ENCODE assay signal across 8 cellular contexts in the genomic region with DNA sequence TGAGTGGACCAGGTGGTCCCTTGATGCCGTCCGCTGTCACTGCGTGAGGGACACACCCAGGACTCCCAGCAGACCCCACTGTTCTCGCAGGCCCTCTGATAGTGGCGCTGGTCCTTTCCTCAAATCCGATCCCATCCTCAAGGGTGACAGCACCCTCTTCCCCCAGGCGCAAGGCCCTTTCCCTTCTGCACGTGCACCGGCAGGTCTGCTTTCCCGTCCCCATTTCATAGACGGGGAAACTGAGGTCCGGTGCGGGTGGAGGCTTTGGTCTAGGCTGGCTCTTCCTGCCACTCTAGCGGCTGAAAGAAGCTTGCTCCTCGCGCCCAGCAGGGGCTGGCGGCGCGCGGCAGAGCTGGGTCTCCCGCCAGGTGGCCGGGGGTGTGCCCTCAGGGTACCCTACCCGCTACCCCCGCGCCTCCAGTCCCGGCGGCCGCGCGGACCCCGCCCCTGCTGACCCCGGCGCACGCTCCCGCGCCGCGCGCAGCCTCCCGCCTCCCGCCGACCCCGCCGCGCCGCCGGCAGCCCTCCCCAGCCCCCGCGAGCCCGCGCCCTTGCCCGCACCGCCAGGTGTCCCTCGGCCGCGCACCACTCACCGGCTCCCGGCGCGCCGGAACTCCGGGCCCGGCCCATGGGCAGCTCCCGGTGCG. TPM values are rescaled to one million over a fixed set of nuclear protein-coding genes. Genes with fewer than 3 reads are reported as not detected.
DNase-seq lines count a peak whose midpoint lies in the region; ATAC-seq and TF ChIP-seq lines count a peak whose summit lies in the region.

No MANE protein-coding gene starts in this region.

- no peak for TF ChIP-seq POLR2A in tibial nerve (IDR thresholded peaks at IDR 0.05)

- WGBS in tibial nerve, 2 donors = 6 to 18% methylated on average over 13 to 14 of the region's 65 CpGs

- H3K27ac ChIP-seq in tibial nerve = peak overlapping the region; percentile 20 to 86 (median 65)

- H3K4me3 Mint-ChIP-seq in IgD-negative memory B cell = peak overlapping the region in 3 of 4 donors; percentile 30 to 81 (median 76)

- H3K4me1 ChIP-seq in tibial nerve = peaks cover 0 to 12% (median 3%) of the 10 kb centered on the region in 4 donors

- H3K36me3 ChIP-seq in tibial nerve = no peaks in the 10 kb centered on the region

- peak; percentile 18 for TF ChIP-seq CTCF in astrocyte of the spinal cord (IDR thresholded peaks at IDR 0.05; ENCODE audit: low read depth, low read length)
- TF ChIP-seq CTCF in tibial nerve (IDR thresholded peaks at IDR 0.05) = peak in 1 of 5 experiments; percentile 8

- ATAC-seq in GM18498 (IDR thresholded peaks at IDR 0.05; ENCODE audit: unreplicated experiment) = peak; percentile 29
- no peak for ATAC-seq in GM21528 (IDR thresholded peaks at IDR 0.05; ENCODE audit: low FRiP score, unreplicated experiment)

- no peaks in the 10 kb centered on the region for H3K9me3 Mint-ChIP-seq in IgD-negative memory B cell

- TF ChIP-seq EP300 in tibial nerve (IDR thresholded peaks at IDR 0.05) = no peak

- DNase-seq in ACHN (peak; percentile 24), astrocyte of the spinal cord (ENCODE audit: low read depth, low spot score) (no peak), left kidney (ENCODE audit: low read depth, low spot score) (peak; percentile 72), tibial nerve (ENCODE audit: low spot score in 2 of 2) (no peak)
- no peak for DNase-seq in activated effector memory CD4-positive, alpha-beta T cell treated with anti-CD3 and anti-CD28 coated beads, Interleukin-2, amount 50 U/mL, for 16 hours

- H3K27ac Mint-ChIP-seq in IgD-negative memory B cell = no peak overlapping the region

- H3K4me1 Mint-ChIP-seq in IgD-negative memory B cell = peaks cover 5 to 8% (median 7%) of the 10 kb centered on the region in 3 donors

- H3K4me3 ChIP-seq in astrocyte of the spinal cord (ENCODE audit: low read depth, low read length) (peak overlapping the region; percentile 27), tibial nerve (peak overlapping the region; percentile 40 to 60 (median 42))

- H3K9me3 ChIP-seq in tibial nerve = no peaks in the 10 kb centered on the region

- H3K36me3 Mint-ChIP-seq in IgD-negative memory B cell = no peaks in the 10 kb centered on the region

- in situ Hi-C loops in ACHN (cut with HindIII; ENCODE audit: low pct_ligation_motif_present, low pct_unique_long_range_greater_than_20kb, low sequenced_read_pairs) (no loop called here), astrocyte of the spinal cord (cut with HindIII; ENCODE audit: low sequenced_read_pairs) (no loop called here)

- H3K27me3 ChIP-seq in tibial nerve = peaks cover 0 to 12% of the 10 kb centered on the region in 2 donors

- H3K27me3 Mint-ChIP-seq in IgD-negative memory B cell = peaks cover 32% of the 10 kb centered on the region

RNA-seq across cellular contexts. Expression of gene RASGEF1C, which starts 0.5 kb away (rescaled TPM):
- not detected for polyA plus RNA-seq in IgD-negative memory B cell
- 10 to 100 TPM in 2 of 4 donors, 1 to 10 TPM in 2; 2.7 to 12.0 (median 10.4) TPM for total RNA-seq in tibial nerve

Comparison
In these comparisons a context has a peak if more than half of its experiments do, and no peak if none do; other contexts are left out.
1. DNase-seq: peak in ACHN (single experiment) and left kidney (single experiment); none in astrocyte of the spinal cord (single experiment), tibial nerve (0 of 2) and activated effector memory CD4-positive, alpha-beta T cell treated with anti-CD3 and anti-CD28 coated beads, Interleukin-2, amount 50 U/mL, for 16 hours (single experiment).